Comparison of ENCODE assay signal across 31 cellular contexts in genomic region chr3:143576568-143577270, GRCh38.
"Had no signal": no experiment of that assay in that cellular context is flagged by ENCODE, and none has a peak within 500 bp of the region (broad histone marks: within the 10 kb centered on the region; RNA-seq: fewer than 3 reads in every experiment).

No MANE protein-coding gene starts in this region.

- H3K4me1 ChIP-seq: ascending aorta, breast epithelium, esophagus muscularis mucosa, foreskin keratinocyte, gastrocnemius medialis had no signal

- H3K27me3 ChIP-seq: ascending aorta, breast epithelium, cardiac muscle cell, dorsolateral prefrontal cortex, esophagus muscularis mucosa, foreskin keratinocyte, gastrocnemius medialis, heart left ventricle had no signal

- H3K36me3 ChIP-seq: ascending aorta, breast epithelium, cardiac muscle cell, gastrocnemius medialis had no signal

- H3K27ac ChIP-seq: ascending aorta, breast epithelium, cardiac muscle cell, dorsolateral prefrontal cortex, esophagus muscularis mucosa, foreskin keratinocyte, gastrocnemius medialis, heart left ventricle had no signal

- ATAC-seq: activated naive CD4-positive, alpha-beta T cell treated with anti-CD3 and anti-CD28 coated beads, Interleukin-2, amount 50 U/mL, for 72 hours; activated T-cell treated with anti-CD3 and anti-CD28 coated beads, Interleukin-2, amount 50 U/mL, for 72 hours; foreskin keratinocyte; gastrocnemius medialis had no signal

- DNase-seq: activated CD4-positive, alpha-beta memory T cell treated with anti-CD3 and anti-CD28 coated beads, Interleukin-2, amount 10 ng/mL, durations not matched to agents 7 days and 5 days; activated CD4-positive, alpha-beta T cell treated with anti-CD3 and anti-CD28 coated beads for 1 hour; activated CD4-positive, alpha-beta T cell treated with anti-CD3 and anti-CD28 coated beads for 4 hours; activated CD4-positive, alpha-beta T cell treated with anti-CD3 and anti-CD28 coated beads, Interleukin-2, amount 10 ng/mL, durations not matched to agents 7 days and 5 days; activated CD4-positive, alpha-beta T cell treated with anti-CD3 and anti-CD28 coated beads, Interleukin-2, amount 50 U/mL, for 4 hours; activated CD8-positive, alpha-beta memory T cell treated with anti-CD3 and anti-CD28 coated beads, Interleukin-2, amount 50 U/mL, for 48 hours; activated gamma-delta T cell; activated naive CD4-positive, alpha-beta T cell; activated naive CD4-positive, alpha-beta T cell treated with anti-CD3 and anti-CD28 coated beads, Interleukin-2, amount 10 ng/mL, durations not matched to agents 7 days and 5 days; activated naive CD8-positive, alpha-beta T cell treated with anti-CD3 and anti-CD28 coated beads, Interleukin-2, amount 10 ng/mL, durations not matched to agents 7 days and 5 days; activated T-cell treated with anti-CD3 and anti-CD28 coated beads for 4 hours; activated T-cell treated with anti-CD3 and anti-CD28 coated beads, Interleukin-2, amount 50 U/mL, for 24 hours; activated T-cell treated with anti-CD3 and anti-CD28 coated beads, Interleukin-2, amount 50 U/mL, for 72 hours; central memory CD4-positive, alpha-beta T cell; cortex of kidney; dorsolateral prefrontal cortex; effector memory CD4-positive, alpha-beta T cell; endodermal cell; erythroblast; foreskin keratinocyte; gastrocnemius medialis; glutamatergic neuron; heart left ventricle; T-helper 2 cell had no signal

- H3K4me3 ChIP-seq: ascending aorta, breast epithelium, cardiac muscle cell, dorsolateral prefrontal cortex, esophagus muscularis mucosa, gastrocnemius medialis, heart left ventricle had no signal

- H3K9me3 Mint-ChIP-seq: activated CD4-positive, alpha-beta memory T cell treated with anti-CD3 and anti-CD28 coated beads, Interleukin-2, amount 10 ng/mL, durations not matched to agents 7 days and 5 days; activated CD4-positive, alpha-beta T cell treated with anti-CD3 and anti-CD28 coated beads, Interleukin-2, amount 10 ng/mL, durations not matched to agents 7 days and 5 days; activated naive CD4-positive, alpha-beta T cell treated with anti-CD3 and anti-CD28 coated beads, Interleukin-2, amount 10 ng/mL, durations not matched to agents 7 days and 5 days; activated naive CD4-positive, alpha-beta T cell treated with anti-CD3 and anti-CD28 coated beads, Interleukin-2, amount 50 U/mL, for 72 hours; activated naive CD8-positive, alpha-beta T cell treated with anti-CD3 and anti-CD28 coated beads, Interleukin-2, amount 10 ng/mL, durations not matched to agents 7 days and 5 days; activated T-cell treated with anti-CD3 and anti-CD28 coated beads, Interleukin-2, amount 50 U/mL, for 24 hours; activated T-cell treated with anti-CD3 and anti-CD28 coated beads, Interleukin-2, amount 50 U/mL, for 72 hours; brain; endodermal cell; WTC11 had no signal

- H3K36me3 Mint-ChIP-seq: activated naive CD8-positive, alpha-beta T cell treated with anti-CD3 and anti-CD28 coated beads, Interleukin-2, amount 10 ng/mL, durations not matched to agents 7 days and 5 days; brain; WTC11 had no signal

- H3K27me3 Mint-ChIP-seq: activated CD4-positive, alpha-beta memory T cell treated with anti-CD3 and anti-CD28 coated beads, Interleukin-2, amount 10 ng/mL, durations not matched to agents 7 days and 5 days; activated CD4-positive, alpha-beta T cell treated with anti-CD3 and anti-CD28 coated beads, Interleukin-2, amount 10 ng/mL, durations not matched to agents 7 days and 5 days; activated naive CD4-positive, alpha-beta T cell treated with anti-CD3 and anti-CD28 coated beads, Interleukin-2, amount 10 ng/mL, durations not matched to agents 7 days and 5 days; activated naive CD8-positive, alpha-beta T cell treated with anti-CD3 and anti-CD28 coated beads, Interleukin-2, amount 10 ng/mL, durations not matched to agents 7 days and 5 days; activated T-cell treated with anti-CD3 and anti-CD28 coated beads, Interleukin-2, amount 50 U/mL, for 24 hours; brain had no signal

- H3K4me3 Mint-ChIP-seq: activated CD4-positive, alpha-beta memory T cell treated with anti-CD3 and anti-CD28 coated beads, Interleukin-2, amount 10 ng/mL, durations not matched to agents 7 days and 5 days; activated CD4-positive, alpha-beta T cell treated with anti-CD3 and anti-CD28 coated beads, Interleukin-2, amount 10 ng/mL, durations not matched to agents 7 days and 5 days; activated naive CD4-positive, alpha-beta T cell treated with anti-CD3 and anti-CD28 coated beads, Interleukin-2, amount 10 ng/mL, durations not matched to agents 7 days and 5 days; activated naive CD8-positive, alpha-beta T cell treated with anti-CD3 and anti-CD28 coated beads, Interleukin-2, amount 10 ng/mL, durations not matched to agents 7 days and 5 days; activated T-cell treated with anti-CD3 and anti-CD28 coated beads, Interleukin-2, amount 50 U/mL, for 24 hours; activated T-cell treated with anti-CD3 and anti-CD28 coated beads, Interleukin-2, amount 50 U/mL, for 72 hours; brain; endodermal cell; WTC11 had no signal

- H3K9me3 ChIP-seq: ascending aorta, breast epithelium, esophagus muscularis mucosa, gastrocnemius medialis, heart left ventricle had no signal

- H3K4me1 Mint-ChIP-seq: activated naive CD4-positive, alpha-beta T cell treated with anti-CD3 and anti-CD28 coated beads, Interleukin-2, amount 10 ng/mL, durations not matched to agents 7 days and 5 days; activated naive CD8-positive, alpha-beta T cell treated with anti-CD3 and anti-CD28 coated beads, Interleukin-2, amount 10 ng/mL, durations not matched to agents 7 days and 5 days had no signal

- H3K27ac Mint-ChIP-seq: activated CD4-positive, alpha-beta memory T cell treated with anti-CD3 and anti-CD28 coated beads, Interleukin-2, amount 10 ng/mL, durations not matched to agents 7 days and 5 days; activated CD4-positive, alpha-beta T cell treated with anti-CD3 and anti-CD28 coated beads, Interleukin-2, amount 10 ng/mL, durations not matched to agents 7 days and 5 days; activated naive CD4-positive, alpha-beta T cell treated with anti-CD3 and anti-CD28 coated beads, Interleukin-2, amount 10 ng/mL, durations not matched to agents 7 days and 5 days; activated naive CD8-positive, alpha-beta T cell treated with anti-CD3 and anti-CD28 coated beads, Interleukin-2, amount 10 ng/mL, durations not matched to agents 7 days and 5 days; activated T-cell treated with anti-CD3 and anti-CD28 coated beads, Interleukin-2, amount 50 U/mL, for 24 hours; activated T-cell treated with anti-CD3 and anti-CD28 coated beads, Interleukin-2, amount 50 U/mL, for 72 hours; brain; endodermal cell; WTC11 had no signal
